Comparison of ENCODE assay signal across 13 cellular contexts in genomic region chr6:141107562-141108160, GRCh38.
DNase-seq lines count a peak whose midpoint lies in the region; ATAC-seq and TF ChIP-seq lines count a peak whose summit lies in the region.
"Had no signal": no experiment of that assay in that cellular context is flagged by ENCODE, and none has a peak within 500 bp of the region (broad histone marks: within the 10 kb centered on the region; RNA-seq: fewer than 3 reads in every experiment).

No MANE protein-coding gene starts in this region.

- ATAC-seq in GM19463 (IDR thresholded peaks at IDR 0.05; ENCODE audit: unreplicated experiment), result peak; percentile 62
- ATAC-seq: left lung had no signal

- H3K4ac ChIP-seq in mesenchymal stem cell (ENCODE audit: low read depth in 1 of 2, low read length in 2 of 2), result no peak overlapping the region

- no peaks in the 10 kb centered on the region for H3K4me1 ChIP-seq in mesenchymal stem cell (ENCODE audit: control insufficient read depth, insufficient read depth, low read depth, low read length)
- no peaks in the 10 kb centered on the region for H3K4me1 ChIP-seq in Karpas-422 (ENCODE audit: low read length)
- H3K4me1 ChIP-seq in sigmoid colon, result no peaks in the 10 kb centered on the region
- H3K4me1 ChIP-seq in BE2C, result no peaks in the 10 kb centered on the region
- H3K4me1 ChIP-seq: left lung, suprapubic skin had no signal

- no peak for TF ChIP-seq EP300 in sigmoid colon (IDR thresholded peaks at IDR 0.05)

- H3K27ac ChIP-seq in mesenchymal stem cell (ENCODE audit: low read length, poor library complexity, severe bottlenecking), result no peak overlapping the region
- H3K27ac ChIP-seq in Karpas-422 (ENCODE audit: low read length), result no peak overlapping the region
- no peak overlapping the region for H3K27ac ChIP-seq in sigmoid colon
- H3K27ac ChIP-seq: left lung, suprapubic skin had no signal

- no peak overlapping the region for H4K8ac ChIP-seq in mesenchymal stem cell (ENCODE audit: low read length)

- H2BK5ac ChIP-seq in mesenchymal stem cell (ENCODE audit: low read depth, low read length, poor library complexity, severe bottlenecking), result no peak overlapping the region

- H3K18ac ChIP-seq in mesenchymal stem cell (ENCODE audit: low read depth in 1 of 2, low read length in 2 of 2), result no peak overlapping the region

- WGBS in mesenchymal stem cell, result 44% methylated on average over 1 of the region's 1 CpG
- WGBS in sigmoid colon, 2 donors, result 41 to 73% methylated on average over 1 of the region's 1 CpG

- H3K9me3 ChIP-seq in mesenchymal stem cell (ENCODE audit: control insufficient read depth, low read length) (no peaks in the 10 kb centered on the region), Karpas-422 (ENCODE audit: low read length) (0 out of 2 replicates have a peak, but pooled peaks cover 3% of the 10 kb centered on the region), sigmoid colon (no peaks in the 10 kb centered on the region), BE2C (no peaks in the 10 kb centered on the region)
- H3K9me3 ChIP-seq: left lung, suprapubic skin had no signal

- TF ChIP-seq POLR2A in sigmoid colon (IDR thresholded peaks at IDR 0.05), result no peak

- H3K4me3 ChIP-seq in cardiac fibroblast (replicated peaks in 1 of 2; ENCODE audit: low read depth in 2 of 2, low read length in 2 of 2) (no peak overlapping the region), mesenchymal stem cell (ENCODE audit: insufficient read depth in 1 of 2, low read depth in 1 of 2, low read length in 2 of 2) (no peak overlapping the region), Karpas-422 (ENCODE audit: low read length) (no peak overlapping the region), sigmoid colon (no peak overlapping the region), BE2C (ENCODE audit: low read depth, low read length) (no peak overlapping the region)
- H3K4me3 ChIP-seq: left lung, suprapubic skin had no signal

- H3K79me1 ChIP-seq in mesenchymal stem cell (replicated peaks; ENCODE audit: low read length, poor library complexity, severe bottlenecking), result no peaks in the 10 kb centered on the region

- peak; percentile 12 for DNase-seq in MV-4-11 (lab: John Stamatoyannopoulos, UW)
- DNase-seq in cardiac fibroblast (ENCODE audit: low read depth in 2 of 2), result peak; percentile 23 to 85
- peak; percentile 41 for DNase-seq in mesenchymal stem cell
- no peak for DNase-seq in Karpas-422
- DNase-seq in sigmoid colon, result no peak
- no peak for DNase-seq in cortex of kidney (lab: John Stamatoyannopoulos, UW)
- DNase-seq in BE2C, result no peak
- DNase-seq: amniotic stem cell; erythroblast; left lung; stimulated activated CD4-positive, alpha-beta T cell treated with anti-CD3 and anti-CD28 coated beads, Interleukin-4, amount 100 ng/mL, for 4 hours had no signal

- intact Hi-C loops in sigmoid colon (cut with DNase I), result no loop called here

- H3K9me2 ChIP-seq in Karpas-422 (replicated peaks; ENCODE audit: insufficient read depth, low read length), result no peaks in the 10 kb centered on the region

- no peak overlapping the region for H2BK120ac ChIP-seq in mesenchymal stem cell (ENCODE audit: low read depth, low read length)

- no peak overlapping the region for H4K91ac ChIP-seq in mesenchymal stem cell (ENCODE audit: low read length)

- no peak overlapping the region for H3K4me2 ChIP-seq in mesenchymal stem cell (ENCODE audit: low read length, poor library complexity, severe bottlenecking)
- H3K4me2 ChIP-seq in Karpas-422 (ENCODE audit: low read depth, low read length, poor library complexity, severe bottlenecking), result no peak overlapping the region

- no peak overlapping the region for H3K23ac ChIP-seq in mesenchymal stem cell (ENCODE audit: low read length in 2 of 2)

- TF ChIP-seq CTCF in cardiac fibroblast (IDR thresholded peaks at IDR 0.05; ENCODE audit: low read depth, low read length), result no peak
- no peak for TF ChIP-seq CTCF in sigmoid colon (IDR thresholded peaks at IDR 0.05)
- TF ChIP-seq CTCF in BE2C (IDR thresholded peaks at IDR 0.05; ENCODE audit: low read depth, low read length), result no peak

- H3K79me2 ChIP-seq in Karpas-422 (ENCODE audit: low read length), result no peaks in the 10 kb centered on the region

- no peak overlapping the region for H2AK5ac ChIP-seq in mesenchymal stem cell (ENCODE audit: low read length, severe bottlenecking)

- H2AFZ ChIP-seq in mesenchymal stem cell (ENCODE audit: low read depth, low read length), result peak overlapping the region; percentile 69
- H2AFZ ChIP-seq in Karpas-422 (ENCODE audit: low read length), result no peak overlapping the region

- no peak overlapping the region for H2BK15ac ChIP-seq in mesenchymal stem cell (ENCODE audit: low read depth, poor library complexity, severe bottlenecking)

- H3K9ac ChIP-seq in mesenchymal stem cell (ENCODE audit: low read length) (no peak overlapping the region), Karpas-422 (ENCODE audit: low read length) (no peak overlapping the region)

- no peak overlapping the region for H3K14ac ChIP-seq in mesenchymal stem cell (ENCODE audit: low read length in 2 of 2)

- no peaks in the 10 kb centered on the region for H4K20me1 ChIP-seq in Karpas-422 (ENCODE audit: insufficient read depth, low read depth, low read length)

- H3K36me3 ChIP-seq in mesenchymal stem cell (ENCODE audit: control insufficient read depth in 1 of 2, insufficient read depth in 2 of 2, low read depth in 1 of 2, low read length in 2 of 2) (no peaks in the 10 kb centered on the region), Karpas-422 (ENCODE audit: insufficient read depth, low read length) (no peaks in the 10 kb centered on the region), sigmoid colon (no peaks in the 10 kb centered on the region), BE2C (no peaks in the 10 kb centered on the region)
- H3K36me3 ChIP-seq: left lung, suprapubic skin had no signal

- no peak overlapping the region for H2BK12ac ChIP-seq in mesenchymal stem cell (ENCODE audit: low read length in 2 of 2)

- H3K27me3 ChIP-seq in mesenchymal stem cell (ENCODE audit: control insufficient read depth in 1 of 2, insufficient read depth in 1 of 2, low read length in 2 of 2), result no peaks in the 10 kb centered on the region
- H3K27me3 ChIP-seq in Karpas-422 (ENCODE audit: low read length), result no peaks in the 10 kb centered on the region
- H3K27me3 ChIP-seq in sigmoid colon, result no peaks in the 10 kb centered on the region
- H3K27me3 ChIP-seq in BE2C, result no peaks in the 10 kb centered on the region
- H3K27me3 ChIP-seq: left lung, suprapubic skin had no signal

Comparison
In these comparisons a context has a peak if more than half of its experiments do, and no peak if none do; other contexts are left out.
1. DNase-seq: peak in MV-4-11 (single experiment), cardiac fibroblast (2 of 2) and mesenchymal stem cell (single experiment); none in Karpas-422 (single experiment), sigmoid colon (single experiment), cortex of kidney (single experiment) and BE2C (single experiment).